Comparison of ENCODE assay signal across 1 cellular context in genomic region chr22:18077639-18078328, GRCh38.
TF ChIP-seq lines count a peak whose summit lies in the region.

Gene PEX26, plus strand, starts transcription at chr22:18077990. Its CDS starts 387 bp downstream, at chr22:18078377.

TF ChIP-seq in K562, 482 proteins besides CTCF, POLR2A, EP300 and RAD21 (continued from another document and continues in another):
- TF ChIP-seq AFF1 (IDR thresholded peaks at IDR 0.05; ENCODE audit: low read depth in 1 of 2, partially characterized antibody in 2 of 2) (peak in 1 of 2 experiments; percentile 98), XRCC5 (IDR thresholded peaks at IDR 0.05; ENCODE audit: low read depth, low read length) (0 out of 2 replicates have a peak, but pooled peaks have one; percentile 61), HCFC1 (IDR thresholded peaks at IDR 0.05; ENCODE audit: low read depth, low read length) (peak; percentile 98), JUN (IDR thresholded peaks at IDR 0.05; ENCODE audit: borderline replicate concordance, low read depth, low read length) (peak; percentile 72), JUN (CRISPR knock-in tag; IDR thresholded peaks at IDR 0.05; ENCODE audit: borderline replicate concordance) (no peak), E2F1 (CRISPR knock-in tag; IDR thresholded peaks at IDR 0.05) (no peak), BHLHE40 (IDR thresholded peaks at IDR 0.05; ENCODE audit: low read length) (peak; percentile 54), TAF15 (IDR thresholded peaks at IDR 0.05; ENCODE audit: low read depth, low read length) (no peak), SIN3B (IDR thresholded peaks at IDR 0.05; ENCODE audit: low read depth) (peak; percentile 86), ZNF766 (CRISPR knock-in tag; conservative IDR thresholded peaks at IDR 0.05) (peak; percentile 94), JUND (IDR thresholded peaks at IDR 0.05; ENCODE audit: borderline replicate concordance, low read depth, low read length) (no peak), JUND (tag; IDR thresholded peaks at IDR 0.05; ENCODE audit: borderline replicate concordance, low read depth, low read length) (peak; percentile 19; the same call in 2 of the 3 replicates), ARID1B (IDR thresholded peaks at IDR 0.05) (no peak), CBFA2T2 (conservative IDR thresholded peaks at IDR 0.05) (no peak), ELF1 (tag; IDR thresholded peaks at IDR 0.05) (peak; percentile 97), ELF4 (CRISPR knock-in tag; IDR thresholded peaks at IDR 0.05) (0 out of 2 replicates have a peak, but pooled peaks have one; percentile 25), NR1H2 (CRISPR knock-in tag; IDR thresholded peaks at IDR 0.05) (peak; percentile 40; the same call in 1 of the 2 replicates), SPI1 (IDR thresholded peaks at IDR 0.05; ENCODE audit: borderline replicate concordance, low read depth, low read length) (peak; percentile 79), ZNF175 (CRISPR knock-in tag; IDR thresholded peaks at IDR 0.05; ENCODE audit: low read depth) (peak; percentile 85; the same call in 1 of the 2 replicates), CUX1 (CRISPR knock-in tag; IDR thresholded peaks at IDR 0.05) (no peak), ZMIZ1 (IDR thresholded peaks at IDR 0.05; ENCODE audit: low read depth in 2 of 2, low read length in 2 of 2) (peak in 1 of 2 experiments; percentile 53; a peak in 1 of 4 replicates), NR2C2 (CRISPR knock-in tag; IDR thresholded peaks at IDR 0.05) (no peak), NR2C2 (tag; IDR thresholded peaks at IDR 0.05) (peak; percentile 89), LEF1 (IDR thresholded peaks at IDR 0.05) (no peak), MAX (CRISPR knock-in tag; IDR thresholded peaks at IDR 0.05) (peak; percentile 62), GTF2F1 (IDR thresholded peaks at IDR 0.05; ENCODE audit: low read depth, low read length) (0 out of 2 replicates have a peak, but pooled peaks have one; percentile 51), CHD2 (IDR thresholded peaks at IDR 0.05; ENCODE audit: low read depth, low read length) (peak; percentile 47), MTA3 (IDR thresholded peaks at IDR 0.05; ENCODE audit: borderline replicate concordance) (0 out of 2 replicates have a peak, but pooled peaks have one; percentile 17), TFAP4 (CRISPR knock-in tag; IDR thresholded peaks at IDR 0.05; ENCODE audit: borderline replicate concordance) (peak; percentile 81; the same call in 1 of the 2 replicates), RB1 (IDR thresholded peaks at IDR 0.05; ENCODE audit: low read depth) (peak; percentile 83; the same call in 1 of the 2 replicates), NRF1 (conservative IDR thresholded peaks at IDR 0.05 in 1 of 2, IDR thresholded peaks at IDR 0.05 in 1 of 2) (peak; percentile 81 to 85), GATAD2B (IDR thresholded peaks at IDR 0.05; ENCODE audit: borderline replicate concordance) (peak; percentile 17; the same call in 1 of the 2 replicates), THAP12 (CRISPR knock-in tag; IDR thresholded peaks at IDR 0.05) (peak; percentile 11; the same call in 1 of the 2 replicates), KLF6 (CRISPR knock-in tag; IDR thresholded peaks at IDR 0.05; ENCODE audit: borderline replicate concordance) (peak; percentile 48; the same call in 1 of the 2 replicates), RHOXF2B (CRISPR knock-in tag; conservative IDR thresholded peaks at IDR 0.05) (no peak), ZNF518B (CRISPR knock-in tag; IDR thresholded peaks at IDR 0.05) (no peak), POLR2AphosphoS5 (IDR thresholded peaks at IDR 0.05; ENCODE audit: control insufficient read depth, insufficient read depth, low read depth, low read length) (peak; percentile 49), ZNF583 (CRISPR knock-in tag; IDR thresholded peaks at IDR 0.05) (no peak), ZBTB1 (CRISPR knock-in tag; IDR thresholded peaks at IDR 0.05; ENCODE audit: borderline replicate concordance, low read depth) (0 out of 2 replicates have a peak, but pooled peaks have one; percentile 13)
